Comparison of ENCODE assay signal across 8 cellular contexts in genomic region chr19:13842294-13843103, GRCh38. TPM values are rescaled to one million over a fixed set of nuclear protein-coding genes. Genes with fewer than 3 reads are reported as not detected.
DNase-seq lines count a peak whose midpoint lies in the region; ATAC-seq, FAIRE-seq and TF ChIP-seq lines count a peak whose summit lies in the region.

No MANE protein-coding gene starts in this region.

- POLR2A ChIA-PET in A673 (lab: Charles Lee; ENCODE audit: low non-redundant PET): no interaction called here

- H3K36me3 Mint-ChIP-seq in nephron (ENCODE audit: low read depth): no peaks in the 10 kb centered on the region

- H3K4me3 Mint-ChIP-seq in nephron: peak overlapping the region; percentile 95 to 97 (median 96)

- no TSS peak for BruUV-seq in A673 (replicated peaks; lab: Mats Ljungman, UMichigan)

- H3K36me3 ChIP-seq in A673 (ENCODE audit: insufficient read depth, low read length, poor library complexity, severe bottlenecking) (no peaks in the 10 kb centered on the region), uterus (no peaks in the 10 kb centered on the region)

- peaks cover 34% of the 10 kb centered on the region for H3K4me1 Mint-ChIP-seq in nephron

- peak; percentile 92 to 98 for TF ChIP-seq POLR2A in uterus (IDR thresholded peaks at IDR 0.05)

- H3K9me3 ChIP-seq in A673 (ENCODE audit: low read depth, low read length, poor library complexity, severe bottlenecking) (no peaks in the 10 kb centered on the region), uterus (no peaks in the 10 kb centered on the region)

- H3K27me3 Mint-ChIP-seq in nephron (ENCODE audit: low read depth): no peaks in the 10 kb centered on the region

- DNase-seq in A673 (ENCODE audit: low spot score): peak; percentile 76
- no peak for DNase-seq in GM18507 (ENCODE audit: extremely low spot score, insufficient read length, low read depth)
- DNase-seq in OCI-M2 (lab: John Stamatoyannopoulos, UW; ENCODE audit: unreplicated experiment): peak; percentile 88
- peak; percentile 91 for DNase-seq in activated effector memory CD4-positive, alpha-beta T cell treated with anti-CD3 and anti-CD28 coated beads, Interleukin-2, amount 50 U/mL, for 16 hours
- peak; percentile 67 for DNase-seq in fibroblast of the aortic adventitia (ENCODE audit: low read depth)
- peak; percentile 91 to 92 for DNase-seq in uterus

- peak overlapping the region; percentile 95 for H3K27ac ChIP-seq in A673 (ENCODE audit: low read depth, low read length, poor library complexity, severe bottlenecking)
- peak overlapping the region; percentile 99 to 100 for H3K27ac ChIP-seq in uterus

- peak; percentile 15 for FAIRE-seq in GM18507 (lab: Jason Lieb, UNC)

- H3K9me3 Mint-ChIP-seq in nephron: no peaks in the 10 kb centered on the region

- intact Hi-C loops in A673 (cut with micrococcal nuclease; ENCODE audit: unreplicated experiment) (loop anchor here (10.0 kb wide), 1 partner anchor 678 kb away; no protein-coding TSS in a partner anchor), uterus (cut with DNase I; ENCODE audit: low total_unique reads) (no loop called here)

- ATAC-seq in GM18873 (IDR thresholded peaks at IDR 0.05; ENCODE audit: low FRiP score, unreplicated experiment): no peak

- peak overlapping the region; percentile 90 to 98 (median 94) for H3K27ac Mint-ChIP-seq in nephron

- H3K4me1 ChIP-seq in A673 (ENCODE audit: insufficient read depth, low read length, poor library complexity, severe bottlenecking) (peaks cover 56% of the 10 kb centered on the region), uterus (peaks cover 0 to 27% of the 10 kb centered on the region in 2 donors)

- CTCF ChIA-PET in A673 (lab: Charles Lee): no interaction called here

- H3K4me3 ChIP-seq in A673 (ENCODE audit: low read depth, low read length, poor library complexity, severe bottlenecking) (peak overlapping the region; percentile 81), fibroblast of the aortic adventitia (ENCODE audit: low read depth, low read length) (peak overlapping the region; percentile 97), uterus (peak overlapping the region; percentile 56 to 96)

- peak; percentile 23; the same call in 1 of the 2 replicates for TF ChIP-seq CTCF in A673 (conservative IDR thresholded peaks at IDR 0.05; ENCODE audit: low read depth, low read length)
- no peak for TF ChIP-seq CTCF in fibroblast of the aortic adventitia (IDR thresholded peaks at IDR 0.05; ENCODE audit: insufficient read depth, low read length)
- no peak for TF ChIP-seq CTCF in nephron (IDR thresholded peaks at IDR 0.05; ENCODE audit: unreplicated experiment in 3 of 3)
- TF ChIP-seq CTCF in uterus (IDR thresholded peaks at IDR 0.05): peak in 3 of 4 experiments; percentile 5 to 16 (median 12)

- no peaks in the 10 kb centered on the region for H3K27me3 ChIP-seq in A673 (replicated peaks; ENCODE audit: insufficient read depth, low read depth, low read length, poor library complexity)
- no peaks in the 10 kb centered on the region for H3K27me3 ChIP-seq in uterus

RNA-seq across cellular contexts. Expression of gene NANOS3, which starts 34.4 kb away (rescaled TPM):
- 4.9 and 7.1 TPM in 2 replicates for total RNA-seq in A673 (2021)
- 0.27 TPM in 1 of 2 replicates, not detected in the other for total RNA-seq in fibroblast of the aortic adventitia (ENCODE audit: low replicate concordance)
- total RNA-seq in uterus: 1 to 10 TPM in 1 of 4 donors, not detected in 3; 1.2 TPM

RNA-seq across cellular contexts. Expression of gene ZSWIM4, which starts 47.3 kb away (rescaled TPM):
- total RNA-seq in A673 (2021) (9.8 and 13.7 TPM in 2 replicates), fibroblast of the aortic adventitia (ENCODE audit: low replicate concordance) (0.57 and 6.7 TPM in 2 replicates), uterus (1 to 10 TPM in 3 of 4 donors, under 1 TPM in 1; 0.26 to 8.4 (median 6.0) TPM)

Comparison
In these comparisons a context has a peak if more than half of its experiments do, and no peak if none do; other contexts are left out.
1. CTCF ChIP-seq: peak in A673 (single experiment) and uterus (3 of 4); none in fibroblast of the aortic adventitia (single experiment) and nephron (0 of 3).
2. Peak in every context shown above with its lines, with median percentiles within 50 percentile points of each other: H3K4me3 ChIP-seq.